In genomic region chr10:89263531-89263930, GRCh38 we compare ENCODE assay signal across 18 cellular contexts. TPM values are rescaled to one million over a fixed set of nuclear protein-coding genes. Genes with fewer than 3 reads are reported as not detected.
DNase-seq lines count a peak whose midpoint lies in the region; ATAC-seq and TF ChIP-seq lines count a peak whose summit lies in the region.
"Had no signal": no experiment of that assay in that cellular context is flagged by ENCODE, and none has a peak within 500 bp of the region (broad histone marks: within the 10 kb centered on the region; RNA-seq: fewer than 3 reads in every experiment).

No MANE protein-coding gene starts in this region.

- no CpG with 5 or more reads among the region's 1 CpG for WGBS in IMR-90 (ENCODE audit: extremely low coverage in 2 of 2, insufficient read length in 1 of 2), 2 experiments
- no CpG with 5 or more reads among the region's 1 CpG for WGBS in gastroesophageal sphincter (ENCODE audit: low coverage in 1 of 2), 2 donors

- H3K27ac ChIP-seq in IMR-90 (ENCODE audit: insufficient read depth, low read length) (no peak overlapping the region), gastroesophageal sphincter (no peak overlapping the region)
- H3K27ac ChIP-seq: KMS-11, Peyer's patch had no signal

- dilution Hi-C loops in IMR-90 (cut with HindIII; ENCODE audit: low sequenced_read_pairs, unreplicated experiment), result no loop called here

- no peaks in the 10 kb centered on the region for H3K36me3 Mint-ChIP-seq in Caco-2 (ENCODE audit: insufficient read depth, unreplicated experiment)
- no peaks in the 10 kb centered on the region for H3K36me3 Mint-ChIP-seq in osteocyte (ENCODE audit: unreplicated experiment)
- H3K36me3 Mint-ChIP-seq: CD4-positive, alpha-beta memory T cell had no signal

- H3K9me3 Mint-ChIP-seq in Caco-2 (ENCODE audit: unreplicated experiment), result no peaks in the 10 kb centered on the region
- no peaks in the 10 kb centered on the region for H3K9me3 Mint-ChIP-seq in osteocyte (ENCODE audit: unreplicated experiment)

- H3K79me1 ChIP-seq in IMR-90 (ENCODE audit: low read depth in 1 of 2, low read length in 2 of 2), result no peaks in the 10 kb centered on the region

- H4K91ac ChIP-seq in IMR-90 (ENCODE audit: insufficient read depth, low read depth, low read length), result no peak overlapping the region

- H3K27ac Mint-ChIP-seq in Caco-2 (ENCODE audit: unreplicated experiment) (peak overlapping the region; percentile 24), osteocyte (ENCODE audit: unreplicated experiment) (peak overlapping the region; percentile 56)
- H3K27ac Mint-ChIP-seq: CD4-positive, alpha-beta memory T cell had no signal

- H3K27me3 Mint-ChIP-seq in Caco-2 (ENCODE audit: insufficient read depth, unreplicated experiment) (no peaks in the 10 kb centered on the region), osteocyte (ENCODE audit: unreplicated experiment) (peaks cover 7% of the 10 kb centered on the region)

- no peak overlapping the region for H2BK5ac ChIP-seq in IMR-90 (ENCODE audit: low read depth, low read length, poor library complexity, severe bottlenecking)

- no peak overlapping the region for H3K14ac ChIP-seq in IMR-90 (replicated peaks; ENCODE audit: low read depth, low read length)

- H3K9me3 ChIP-seq in Caco-2 (peaks cover 9% of the 10 kb centered on the region; the same call in 1 of the 2 replicates), IMR-90 (ENCODE audit: control insufficient read depth, insufficient read depth, low read length) (no peaks in the 10 kb centered on the region), gastroesophageal sphincter (no peaks in the 10 kb centered on the region)
- H3K9me3 ChIP-seq: BE2C, Peyer's patch had no signal

- peaks cover 35% of the 10 kb centered on the region for H3K4me1 ChIP-seq in Caco-2
- peaks cover 7% of the 10 kb centered on the region for H3K4me1 ChIP-seq in IMR-90 (ENCODE audit: control insufficient read depth, insufficient read depth, low read length)
- H3K4me1 ChIP-seq in gastroesophageal sphincter, result peaks cover 2 to 28% (median 6%) of the 10 kb centered on the region in 3 donors
- H3K4me1 ChIP-seq: BE2C, Peyer's patch had no signal

- no peak overlapping the region for H2BK15ac ChIP-seq in IMR-90 (ENCODE audit: low read depth, low read length)

- H3K4me3 Mint-ChIP-seq in Caco-2 (ENCODE audit: unreplicated experiment), result no peak overlapping the region
- H3K4me3 Mint-ChIP-seq in osteocyte (ENCODE audit: unreplicated experiment), result no peak overlapping the region
- H3K4me3 Mint-ChIP-seq: CD4-positive, alpha-beta memory T cell had no signal

- TF ChIP-seq CTCF in Caco-2 (IDR thresholded peaks at IDR 0.05; ENCODE audit: insufficient read depth in 1 of 2, low read depth in 1 of 2, low read length in 1 of 2, severe bottlenecking in 1 of 2, unreplicated experiment in 1 of 2) (no peak), IMR-90 (conservative IDR thresholded peaks at IDR 0.05; ENCODE audit: low read depth, low read length) (no peak), osteocyte (IDR thresholded peaks at IDR 0.05) (no peak), gastroesophageal sphincter (IDR thresholded peaks at IDR 0.05) (no peak)

- no peak overlapping the region for H2BK120ac ChIP-seq in IMR-90 (ENCODE audit: low read depth, low read length)

- no peak overlapping the region for H3K23ac ChIP-seq in IMR-90 (ENCODE audit: low read depth, low read length)

- BruUV-seq in Caco-2 (replicated peaks; lab: Mats Ljungman, UMichigan), result no TSS peak
- BruUV-seq in IMR-90 (replicated peaks; lab: Mats Ljungman, UMichigan), result no TSS peak

- no peak overlapping the region for H3K9ac ChIP-seq in IMR-90 (ENCODE audit: low read depth, low read length)
- H3K9ac ChIP-seq: KMS-11 had no signal

- H3K18ac ChIP-seq in IMR-90 (ENCODE audit: low read depth, low read length), result no peak overlapping the region

- TF ChIP-seq POLR2A in IMR-90 (IDR thresholded peaks at IDR 0.05; ENCODE audit: low read depth, low read length), result no peak
- TF ChIP-seq POLR2A in gastroesophageal sphincter (IDR thresholded peaks at IDR 0.05), result no peak

- intact Hi-C loops in Caco-2 (cut with micrococcal nuclease; ENCODE audit: unreplicated experiment) (no loop called here), IMR-90 (cut with micrococcal nuclease) (no loop called here)

- no peak overlapping the region for H3K4me3 ChIP-seq in Caco-2 (ENCODE audit: low read depth, low read length)
- no peak overlapping the region for H3K4me3 ChIP-seq in IMR-90 (ENCODE audit: insufficient read depth, low read depth, low read length)
- no peak overlapping the region for H3K4me3 ChIP-seq in gastroesophageal sphincter
- H3K4me3 ChIP-seq: MG63, Peyer's patch had no signal

- no peaks in the 10 kb centered on the region for H3K9me1 ChIP-seq in IMR-90 (ENCODE audit: insufficient read depth, low read length)

- no peaks in the 10 kb centered on the region for H3K27me3 ChIP-seq in Caco-2 (replicated peaks; ENCODE audit: control insufficient read depth, insufficient read depth, low read length)
- no peaks in the 10 kb centered on the region for H3K27me3 ChIP-seq in IMR-90 (ENCODE audit: control insufficient read depth, insufficient read depth, low read length)
- H3K27me3 ChIP-seq in gastroesophageal sphincter, result no peaks in the 10 kb centered on the region
- H3K27me3 ChIP-seq: BE2C, MG63, Peyer's patch had no signal

- POLR2A ChIA-PET in Caco-2 (lab: Charles Lee) (no interaction called here), IMR-90 (lab: Charles Lee; ENCODE audit: unreplicated experiment) (no interaction called here)

- no peak for TF ChIP-seq RAD21 in IMR-90 (IDR thresholded peaks at IDR 0.05; ENCODE audit: low read length)

- no peak overlapping the region for H3K4ac ChIP-seq in IMR-90 (ENCODE audit: low read depth, low read length)

- H2AK9ac ChIP-seq in IMR-90 (replicated peaks; ENCODE audit: low read depth, low read length, poor library complexity), result no peak overlapping the region

- ATAC-seq in IMR-90 (ENCODE audit: low read depth) (no peak), gastroesophageal sphincter (no peak), HG03025 (IDR thresholded peaks at IDR 0.05; ENCODE audit: low FRiP score, unreplicated experiment) (no peak), GM21576 (IDR thresholded peaks at IDR 0.05; ENCODE audit: unreplicated experiment) (no peak)

- CTCF ChIA-PET in Caco-2 (lab: Charles Lee), result no interaction called here
- CTCF ChIA-PET in IMR-90 (lab: Yijun Ruan, JAX), result interaction anchor here (0.7 kb wide), 1 partner anchor 98 kb away, joined by 3 read pairs; no protein-coding TSS in a partner anchor

- H3K56ac ChIP-seq in IMR-90 (ENCODE audit: extremely low read depth, insufficient read depth, low read length), result no peak overlapping the region

- H3K36me3 ChIP-seq in Caco-2 (ENCODE audit: control insufficient read depth, insufficient read depth, low read length), result no peaks in the 10 kb centered on the region
- H3K36me3 ChIP-seq in IMR-90 (ENCODE audit: control insufficient read depth, insufficient read depth, low read length), result no peaks in the 10 kb centered on the region
- H3K36me3 ChIP-seq in gastroesophageal sphincter, result no peaks in the 10 kb centered on the region
- H3K36me3 ChIP-seq: BE2C, MG63, Peyer's patch had no signal

- no peak overlapping the region for H4K8ac ChIP-seq in IMR-90 (ENCODE audit: low read depth in 2 of 2, low read length in 2 of 2)

- H3K4me1 Mint-ChIP-seq in Caco-2 (ENCODE audit: low read depth, unreplicated experiment) (peaks cover 20% of the 10 kb centered on the region), osteocyte (ENCODE audit: unreplicated experiment) (peaks cover 42% of the 10 kb centered on the region)

- H4K5ac ChIP-seq in IMR-90 (ENCODE audit: low read depth, low read length), result no peak overlapping the region

- H2AFZ ChIP-seq in IMR-90 (replicated peaks; ENCODE audit: low read length, poor library complexity), result no peak overlapping the region

- in situ Hi-C loops in IMR-90 (cut with MboI; ENCODE audit: low sequenced_read_pairs), result no loop called here

- no peak overlapping the region for H3K4me2 ChIP-seq in IMR-90 (ENCODE audit: low read depth, low read length)
- H3K4me2 ChIP-seq: KMS-11 had no signal

- DNase-seq in Caco-2, result no peak
- no peak for DNase-seq in IMR-90
- DNase-seq in cerebellum (ENCODE audit: low spot score), result peak; percentile 67
- DNase-seq in osteocyte (ENCODE audit: extremely low spot score, unreplicated experiment), result no peak
- DNase-seq: BE2C; CD4-positive, alpha-beta memory T cell; DND-41; GF-D8; GOT3; MG63; NCI-H1105 treated with DMSO at 0.1 percent for 48 hours; NCI-H187; NCI-H446; Peyer's patch had no signal

- no peak overlapping the region for H2BK20ac ChIP-seq in IMR-90 (ENCODE audit: low read depth, low read length)

- no peaks in the 10 kb centered on the region for H4K20me1 ChIP-seq in IMR-90 (ENCODE audit: insufficient read depth, low read length)

- no peak for TF ChIP-seq EP300 in gastroesophageal sphincter (IDR thresholded peaks at IDR 0.05)

- H2AK5ac ChIP-seq in IMR-90 (ENCODE audit: low read depth, low read length), result 0 out of 2 replicates have a peak overlapping the region, but pooled peaks have one; percentile 9

TF ChIP-seq in IMR-90, 13 proteins besides CTCF, POLR2A, EP300 and RAD21 (continues in another document):
- TF ChIP-seq FOS (IDR thresholded peaks at IDR 0.05; ENCODE audit: low read depth, low read length), result no peak
- no peak for TF ChIP-seq RCOR1 (IDR thresholded peaks at IDR 0.05; ENCODE audit: insufficient replicate concordance, low read length)
- TF ChIP-seq CHD1 (IDR thresholded peaks at IDR 0.05; ENCODE audit: low read depth, low read length), result no peak
- no peak for TF ChIP-seq MXI1 (IDR thresholded peaks at IDR 0.05; ENCODE audit: borderline replicate concordance, low read depth, low read length)

RNA-seq across cellular contexts. Expression of gene LIPA, which starts 12.0 kb away (rescaled TPM):
- total RNA-seq in Caco-2 (2022) (18.8 and 20.4 TPM in 2 replicates), IMR-90 (2012; rRNA removed) (31.9 and 32.5 TPM in 2 replicates), cerebellum (36.4 TPM), osteocyte (36.9 and 42.2 TPM in 2 replicates), gastroesophageal sphincter (10 to 100 TPM; 15.7 to 46.0 (median 22.3) TPM)
- polyA plus RNA-seq in IMR-90 (2012; rRNA removed), result 16.7 and 23.1 TPM in 2 replicates
- polyA plus RNA-seq in IMR-90 (2012; cell fraction: cytosol; rRNA removed), result 4.7 and 8.1 TPM in 2 replicates
- polyA plus RNA-seq in IMR-90 (2012; cell fraction: nucleus; rRNA removed; ENCODE audit: low replicate concordance), result 1.4 and 12.3 TPM in 2 replicates

RNA-seq across cellular contexts. Expression of gene IFIT2, which starts 38.3 kb away (rescaled TPM):
- 0.43 and 0.56 TPM in 2 replicates for total RNA-seq in Caco-2 (2022)
- total RNA-seq in IMR-90 (2012; rRNA removed), result 1.9 and 2.2 TPM in 2 replicates
- 0.67 and 1.1 TPM in 2 replicates for polyA plus RNA-seq in IMR-90 (2012; rRNA removed)
- polyA plus RNA-seq in IMR-90 (2012; cell fraction: cytosol; rRNA removed), result 0.21 TPM in 2 replicates
- 0.05 and 0.63 TPM in 2 replicates for polyA plus RNA-seq in IMR-90 (2012; cell fraction: nucleus; rRNA removed; ENCODE audit: low replicate concordance)
- 3.4 TPM for total RNA-seq in cerebellum
- 8.8 and 11.0 TPM in 2 replicates for total RNA-seq in osteocyte
- total RNA-seq in gastroesophageal sphincter, result 1 to 10 TPM; 3.2 to 5.3 (median 3.8) TPM

RNA-seq across cellular contexts. Expression of gene CH25H, which starts 56.4 kb away (rescaled TPM):
- total RNA-seq in Caco-2 (2022), result not detected in 2 replicates
- total RNA-seq in IMR-90 (2012; rRNA removed), result 0.18 TPM in 1 of 2 replicates, not detected in the other
- polyA plus RNA-seq in IMR-90 (2012; rRNA removed), result 0.12 and 0.19 TPM in 2 replicates
- 0.38 TPM in 1 of 2 replicates, not detected in the other for polyA plus RNA-seq in IMR-90 (2012; cell fraction: cytosol; rRNA removed)
- polyA plus RNA-seq in IMR-90 (2012; cell fraction: nucleus; rRNA removed; ENCODE audit: low replicate concordance), result 0.09 and 0.15 TPM in 2 replicates
- total RNA-seq in cerebellum, result 0.73 TPM
- total RNA-seq in osteocyte, result not detected in 2 replicates
- total RNA-seq in gastroesophageal sphincter, result 10 to 100 TPM in 1 of 4 donors, 1 to 10 TPM in 2, under 1 TPM in 1; 0.93 to 16.8 (median 1.5) TPM
- total RNA-seq: CD4-positive, alpha-beta memory T cell had no signal
